Comparison of ENCODE assay signal across 1 cellular context in genomic region chr2:64770781-64771334, GRCh38.
TF ChIP-seq lines count a peak whose summit lies in the region.

No MANE protein-coding gene starts in this region.

TF ChIP-seq in SK-N-SH, 30 proteins besides CTCF, POLR2A, EP300 and RAD21 (continued from another document):
- no peak for TF ChIP-seq NRF1 (IDR thresholded peaks at IDR 0.05; ENCODE audit: low read depth, low read length)
